9 cellular contexts compared by ENCODE assay signal in the genomic region with DNA sequence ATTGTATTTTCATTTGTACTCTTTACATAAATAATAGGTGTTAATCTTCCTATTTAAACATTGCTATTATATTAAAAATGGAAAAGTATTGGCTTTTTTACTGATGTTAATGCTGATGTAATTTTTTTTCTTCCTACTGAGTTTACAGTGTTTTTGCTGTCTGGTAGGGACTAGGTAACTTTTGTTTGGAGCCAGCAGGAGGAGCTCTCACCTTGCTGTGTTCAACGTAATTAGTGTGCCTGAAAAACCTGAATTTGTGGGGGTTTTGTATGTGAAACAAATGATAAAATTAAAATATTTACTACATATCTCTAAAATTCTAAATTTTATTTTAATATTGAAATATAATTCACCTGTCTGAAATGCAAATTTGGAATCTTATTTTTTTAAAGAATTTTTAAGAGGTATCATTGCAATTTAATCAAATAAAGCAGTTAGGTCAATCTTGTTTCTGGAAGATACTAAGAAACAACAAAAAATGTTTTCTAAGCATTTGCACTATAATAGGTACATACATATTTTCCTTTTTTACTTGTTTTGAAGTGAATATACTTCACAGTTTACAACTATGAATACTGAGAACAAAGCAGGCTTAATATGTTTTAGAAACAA. TPM values are rescaled to one million over a fixed set of nuclear protein-coding genes. Genes with fewer than 3 reads are reported as not detected.
DNase-seq lines count a peak whose midpoint lies in the region; ATAC-seq and TF ChIP-seq lines count a peak whose summit lies in the region.
"Had no signal": no experiment of that assay in that cellular context is flagged by ENCODE, and none has a peak within 500 bp of the region (broad histone marks: within the 10 kb centered on the region; RNA-seq: fewer than 3 reads in every experiment).

No MANE protein-coding gene starts in this region.

- ATAC-seq in GM19328 (IDR thresholded peaks at IDR 0.05; ENCODE audit: unreplicated experiment): peak; percentile 51
- ATAC-seq in activated CD4-positive, CD25-positive, alpha-beta regulatory T cell treated with anti-CD3 and anti-CD28 coated beads, Interleukin-2, amount 50 U/mL, for 24 hours: no peak
- ATAC-seq: left colon had no signal

- DNase-seq in COLO668 (lab: John Stamatoyannopoulos, UW; ENCODE audit: unreplicated experiment): peak; percentile 19
- peak; percentile 46 for DNase-seq in LNCaP clone FGC (ENCODE audit: low read depth)
- peak; percentile 7 for DNase-seq in RPMI7951 (ENCODE audit: low read depth)
- no peak for DNase-seq in esophagus muscularis mucosa (ENCODE audit: extremely low spot score)
- peak; percentile 27 for DNase-seq in retinal pigment epithelial cell (ENCODE audit: low read depth)
- DNase-seq in lower leg skin (ENCODE audit: low spot score in 2 of 2): no peak

- WGBS in esophagus muscularis mucosa: 4% methylated on average over 1 of the region's 1 CpG
- 2 to 8% methylated on average over 1 of the region's 1 CpG for WGBS in lower leg skin, 2 donors

- intact Hi-C loops in esophagus muscularis mucosa (cut with DNase I) (loop anchor here (5.0 kb wide), 1 partner anchor 854 kb away; no protein-coding TSS in a partner anchor), lower leg skin (cut with DNase I; ENCODE audit: low total_unique reads) (no loop called here)

- H3K9me3 ChIP-seq in esophagus muscularis mucosa: no peaks in the 10 kb centered on the region

- H3K4me3 ChIP-seq in LNCaP clone FGC (ENCODE audit: low read depth, low read length): no peak overlapping the region
- no peak overlapping the region for H3K4me3 ChIP-seq in esophagus muscularis mucosa
- no peak overlapping the region for H3K4me3 ChIP-seq in retinal pigment epithelial cell (ENCODE audit: low read length)
- no peak overlapping the region for H3K4me3 ChIP-seq in lower leg skin (ENCODE audit: low read depth, poor library complexity, severe bottlenecking)

- no peak overlapping the region for H3K27ac ChIP-seq in esophagus muscularis mucosa (replicated peaks in 1 of 4)

- TF ChIP-seq POLR2A in esophagus muscularis mucosa (IDR thresholded peaks at IDR 0.05; ENCODE audit: low read depth) (no peak), lower leg skin (IDR thresholded peaks at IDR 0.05) (no peak)

- no peaks in the 10 kb centered on the region for H3K4me1 ChIP-seq in esophagus muscularis mucosa

- H3K27me3 ChIP-seq in esophagus muscularis mucosa: no peaks in the 10 kb centered on the region

- TF ChIP-seq CTCF in LNCaP clone FGC (IDR thresholded peaks at IDR 0.05; ENCODE audit: control insufficient read depth, extremely low read depth, insufficient read depth): peak; percentile 75
- TF ChIP-seq CTCF in esophagus muscularis mucosa (IDR thresholded peaks at IDR 0.05): peak; percentile 54 to 66 (median 54)
- TF ChIP-seq CTCF in retinal pigment epithelial cell (conservative IDR thresholded peaks at IDR 0.05; ENCODE audit: low read depth, low read length): peak; percentile 86
- no peak for TF ChIP-seq CTCF in lower leg skin (IDR thresholded peaks at IDR 0.05)

- TF ChIP-seq EP300 in esophagus muscularis mucosa (IDR thresholded peaks at IDR 0.05): no peak

- no peaks in the 10 kb centered on the region for H3K36me3 ChIP-seq in esophagus muscularis mucosa

RNA-seq across cellular contexts. Expression of a gene that starts 48.8 kb away (rescaled TPM):
- not detected in 2 replicates for total RNA-seq in RPMI7951 (2014; rRNA removed; shearing (Covaris generic))
- 1 to 10 TPM; 1.8 to 8.3 (median 4.2) TPM for total RNA-seq in esophagus muscularis mucosa
- total RNA-seq in lower leg skin: under 1 TPM in 1 of 4 donors, not detected in 3; 0.23 TPM

Comparison
In these comparisons a context has a peak if more than half of its experiments do, and no peak if none do; other contexts are left out.
1. DNase-seq: peak in COLO668 (single experiment), LNCaP clone FGC (single experiment), RPMI7951 (single experiment) and retinal pigment epithelial cell (single experiment); none in esophagus muscularis mucosa (single experiment) and lower leg skin (0 of 2).
2. CTCF ChIP-seq: peak in LNCaP clone FGC (single experiment), esophagus muscularis mucosa (3 of 3) and retinal pigment epithelial cell (single experiment); none in lower leg skin (0 of 3).